ENCODE assay signal across 2 cellular contexts in genomic region chr19:42652021-42652420, GRCh38.
TF ChIP-seq lines count a peak whose summit lies in the region.

No MANE protein-coding gene starts in this region.

TF ChIP-seq in HepG2, 621 proteins besides CTCF, POLR2A, EP300 and RAD21:
- TF ChIP-seq ZNF317 (CRISPR knock-in tag; IDR thresholded peaks at IDR 0.05) (peak; percentile 87), PHB2 (IDR thresholded peaks at IDR 0.05; ENCODE audit: partially characterized antibody) (no peak)

TF ChIP-seq in WTC11, 78 proteins besides CTCF, POLR2A, EP300 and RAD21:
- TF ChIP-seq PREB (CRISPR knock-in tag; IDR thresholded peaks at IDR 0.05; ENCODE audit: borderline replicate concordance) (no peak), EMX1 (CRISPR knock-in tag; IDR thresholded peaks at IDR 0.05) (no peak), ZNF232 (CRISPR knock-in tag; IDR thresholded peaks at IDR 0.05) (no peak), ZNF317 (CRISPR knock-in tag; IDR thresholded peaks at IDR 0.05; ENCODE audit: borderline replicate concordance, low read depth) (peak; percentile 77)
- TF ChIP-seq, protein P1, sequence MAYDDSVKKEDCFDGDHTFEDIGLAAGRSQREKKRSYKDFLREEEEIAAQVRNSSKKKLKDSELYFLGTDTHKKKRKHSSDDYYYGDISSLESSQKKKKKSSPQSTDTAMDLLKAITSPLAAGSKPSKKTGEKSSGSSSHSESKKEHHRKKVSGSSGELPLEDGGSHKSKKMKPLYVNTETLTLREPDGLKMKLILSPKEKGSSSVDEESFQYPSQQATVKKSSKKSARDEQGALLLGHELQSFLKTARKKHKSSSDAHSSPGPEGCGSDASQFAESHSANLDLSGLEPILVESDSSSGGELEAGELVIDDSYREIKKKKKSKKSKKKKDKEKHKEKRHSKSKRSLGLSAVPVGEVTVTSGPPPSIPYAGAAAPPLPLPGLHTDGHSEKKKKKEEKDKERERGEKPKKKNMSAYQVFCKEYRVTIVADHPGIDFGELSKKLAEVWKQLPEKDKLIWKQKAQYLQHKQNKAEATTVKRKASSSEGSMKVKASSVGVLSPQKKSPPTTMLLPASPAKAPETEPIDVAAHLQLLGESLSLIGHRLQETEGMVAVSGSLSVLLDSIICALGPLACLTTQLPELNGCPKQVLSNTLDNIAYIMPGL (CRISPR knock-in tag; IDR thresholded peaks at IDR 0.05) = no peak
